In the genomic region with DNA sequence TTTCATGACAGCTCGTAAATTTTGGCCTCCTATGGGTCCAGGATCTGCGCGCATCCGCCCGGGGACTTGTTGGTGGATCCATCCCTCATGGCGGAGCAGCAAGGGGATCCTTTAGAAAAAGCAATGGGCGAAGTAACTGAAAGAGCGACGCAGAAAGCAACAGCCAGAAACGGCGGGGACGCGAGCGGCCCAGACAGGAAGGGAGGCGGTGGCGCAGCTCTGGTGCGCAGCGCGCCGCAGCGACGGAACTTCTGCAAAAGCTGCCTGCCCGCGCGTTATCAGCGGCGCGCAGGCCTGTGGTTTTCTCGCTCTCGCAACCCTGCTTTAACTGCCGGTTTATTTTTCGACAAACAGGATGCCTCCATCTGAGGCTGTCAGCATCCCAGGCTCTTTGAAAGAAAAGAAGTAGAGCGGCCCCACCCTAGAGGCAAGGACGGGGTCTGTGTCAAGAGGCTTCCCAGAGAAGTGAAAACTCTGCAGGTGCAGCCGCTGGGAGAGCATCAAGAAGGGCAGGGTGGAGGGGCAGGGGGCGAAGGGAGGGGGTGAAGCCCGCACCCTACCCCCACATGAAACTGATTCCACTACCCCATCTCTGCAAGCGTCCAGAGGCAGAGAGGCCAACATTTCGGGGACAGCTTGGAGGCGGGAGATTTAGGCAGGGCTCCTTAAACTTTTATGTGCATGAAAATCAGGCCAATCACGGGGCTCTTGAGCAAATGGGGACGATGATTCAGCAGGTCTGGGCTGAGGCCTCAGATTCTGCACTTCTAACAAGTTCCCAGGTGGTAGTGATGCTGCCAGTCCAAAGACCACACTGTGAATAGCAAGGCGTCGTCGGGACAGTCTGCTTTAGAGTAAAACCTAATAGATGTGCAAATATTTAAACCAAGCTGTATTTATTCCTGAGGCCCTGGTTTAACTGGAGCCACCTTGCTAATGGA, we compare ENCODE assay signal across 8 cellular contexts. TPM values are rescaled to one million over a fixed set of nuclear protein-coding genes. Genes with fewer than 3 reads are reported as not detected.
DNase-seq lines count a peak whose midpoint lies in the region; ATAC-seq and TF ChIP-seq lines count a peak whose summit lies in the region.

No MANE protein-coding gene starts in this region.

- peaks cover 76% of the 10 kb centered on the region for H3K4me1 ChIP-seq in Loucy (ENCODE audit: insufficient read depth, low read length, poor library complexity, severe bottlenecking)
- peaks cover 69 to 85% of the 10 kb centered on the region in 2 donors for H3K4me1 ChIP-seq in naive thymus-derived CD4-positive, alpha-beta T cell (ENCODE audit: control insufficient read depth in 2 of 2, insufficient read depth in 2 of 2, low read length in 2 of 2)

- CTCF ChIA-PET in activated CD8-positive, alpha-beta T cell treated with anti-CD3 and anti-CD28 coated beads for 36 hours (lab: Charles Lee) = interaction anchor here (0.8 to 4.9 kb wide), 15 partner anchors 11 to 139 kb away, joined by 3 to 16 read pairs (median 6); no protein-coding TSS in a partner anchor
- CTCF ChIA-PET in naive thymus-derived CD4-positive, alpha-beta T cell (lab: Charles Lee) = interaction anchor here (0.5 to 2.0 kb wide), 8 partner anchors 11 to 137 kb away, joined by 3 to 7 read pairs (median 4); no protein-coding TSS in a partner anchor

- peaks cover 62% of the 10 kb centered on the region for H3K4me1 Mint-ChIP-seq in CD14-positive monocyte
- H3K4me1 Mint-ChIP-seq in activated CD8-positive, alpha-beta T cell treated with anti-CD3 and anti-CD28 coated beads for 36 hours (ENCODE audit: low read depth) = peaks cover 80% of the 10 kb centered on the region
- H3K4me1 Mint-ChIP-seq in naive thymus-derived CD4-positive, alpha-beta T cell = peaks cover 76 to 98% (median 93%) of the 10 kb centered on the region in 7 donors
- H3K4me1 Mint-ChIP-seq in stimulated activated naive CD8-positive, alpha-beta T cell treated with anti-CD3 and anti-CD28 coated beads, Interleukin-15, Interleukin-2, amounts not matched to agents 100 ng/mL and 50 ng/mL, for 24 hours (ENCODE audit: low read depth) = peaks cover 93% of the 10 kb centered on the region

- peaks cover 19 to 38% of the 10 kb centered on the region in 2 donors for H3K36me3 Mint-ChIP-seq in CD14-positive monocyte
- H3K36me3 Mint-ChIP-seq in activated CD8-positive, alpha-beta T cell treated with anti-CD3 and anti-CD28 coated beads for 36 hours (ENCODE audit: low read depth) = peaks cover 14% of the 10 kb centered on the region
- peaks cover 4 to 38% (median 24%) of the 10 kb centered on the region in 5 donors for H3K36me3 Mint-ChIP-seq in naive thymus-derived CD4-positive, alpha-beta T cell
- peaks cover 4% of the 10 kb centered on the region for H3K36me3 Mint-ChIP-seq in stimulated activated naive CD8-positive, alpha-beta T cell treated with anti-CD3 and anti-CD28 coated beads, Interleukin-15, Interleukin-2, amounts not matched to agents 100 ng/mL and 50 ng/mL, for 24 hours (ENCODE audit: low read depth)

- peaks cover 30% of the 10 kb centered on the region for H3F3A ChIP-seq in Loucy (ENCODE audit: low read depth)

- H3K27me3 Mint-ChIP-seq in CD14-positive monocyte (ENCODE audit: low read depth in 3 of 3) = peaks cover 0 to 2% (median 0%) of the 10 kb centered on the region in 3 donors
- H3K27me3 Mint-ChIP-seq in activated CD8-positive, alpha-beta T cell treated with anti-CD3 and anti-CD28 coated beads for 36 hours = no peaks in the 10 kb centered on the region
- no peaks in the 10 kb centered on the region for H3K27me3 Mint-ChIP-seq in naive thymus-derived CD4-positive, alpha-beta T cell
- H3K27me3 Mint-ChIP-seq in stimulated activated naive CD8-positive, alpha-beta T cell treated with anti-CD3 and anti-CD28 coated beads, Interleukin-15, Interleukin-2, amounts not matched to agents 100 ng/mL and 50 ng/mL, for 24 hours = no peaks in the 10 kb centered on the region

- no peaks in the 10 kb centered on the region for H3K9me3 Mint-ChIP-seq in CD14-positive monocyte
- peaks cover 4% of the 10 kb centered on the region for H3K9me3 Mint-ChIP-seq in activated CD8-positive, alpha-beta T cell treated with anti-CD3 and anti-CD28 coated beads for 36 hours
- peaks cover 0 to 2% (median 0%) of the 10 kb centered on the region in 11 donors for H3K9me3 Mint-ChIP-seq in naive thymus-derived CD4-positive, alpha-beta T cell
- H3K9me3 Mint-ChIP-seq in stimulated activated naive CD8-positive, alpha-beta T cell treated with anti-CD3 and anti-CD28 coated beads, Interleukin-15, Interleukin-2, amounts not matched to agents 100 ng/mL and 50 ng/mL, for 24 hours = no peaks in the 10 kb centered on the region

- H3K36me3 ChIP-seq in Loucy (ENCODE audit: insufficient read depth, low read length) = peaks cover 47% of the 10 kb centered on the region; the same call in 1 of the 2 replicates
- peaks cover 0 to under 1% (median 0%) of the 10 kb centered on the region in 3 experiments for H3K36me3 ChIP-seq in naive thymus-derived CD4-positive, alpha-beta T cell (ENCODE audit: control insufficient read depth in 2 of 3, insufficient read depth in 3 of 3, low read length in 3 of 3)

- POLR2A ChIA-PET in activated CD8-positive, alpha-beta T cell treated with anti-CD3 and anti-CD28 coated beads for 36 hours (lab: Charles Lee) = interaction anchor here (0.9 to 6.1 kb wide), 17 partner anchors 9 to 140 kb away, joined by 3 to 100 read pairs (median 8); partner anchors contain the start of gene RUNX1
- POLR2A ChIA-PET in naive thymus-derived CD4-positive, alpha-beta T cell (lab: Charles Lee) = interaction anchor here (0.7 to 6.3 kb wide), 21 partner anchors 8 to 374 kb away, joined by 3 to 110 read pairs (median 5); partner anchors contain the start of gene RUNX1

- peak overlapping the region; percentile 72 for H3K4me3 ChIP-seq in Loucy (ENCODE audit: low read length, poor library complexity, severe bottlenecking)
- peak overlapping the region; percentile 17 for H3K4me3 ChIP-seq in epithelial cell of proximal tubule (ENCODE audit: low read depth, low read length)
- peak overlapping the region; percentile 45 for H3K4me3 ChIP-seq in naive thymus-derived CD4-positive, alpha-beta T cell (ENCODE audit: low read length)

- no peak for TF ChIP-seq CTCF in CD14-positive monocyte (IDR thresholded peaks at IDR 0.05)
- no peak for TF ChIP-seq CTCF in Loucy (conservative IDR thresholded peaks at IDR 0.05; ENCODE audit: low read length)
- TF ChIP-seq CTCF in activated CD8-positive, alpha-beta T cell treated with anti-CD3 and anti-CD28 coated beads for 36 hours (IDR thresholded peaks at IDR 0.05) = no peak
- no peak for TF ChIP-seq CTCF in epithelial cell of proximal tubule (conservative IDR thresholded peaks at IDR 0.05; ENCODE audit: low read depth, low read length)

- H3K4me2 ChIP-seq in Loucy (ENCODE audit: low read depth, low read length, poor library complexity, severe bottlenecking) = peak overlapping the region; percentile 95

- peaks cover 87% of the 10 kb centered on the region for H3K79me2 ChIP-seq in Loucy (ENCODE audit: insufficient read depth, low read length)

- no peaks in the 10 kb centered on the region for H3K9me2 ChIP-seq in Loucy (replicated peaks; ENCODE audit: low read depth, low read length)

- H4K20me1 ChIP-seq in Loucy (ENCODE audit: insufficient read depth, low read length, poor library complexity, severe bottlenecking) = peaks cover 13% of the 10 kb centered on the region

- H3K9ac ChIP-seq in Loucy (ENCODE audit: low read depth, low read length, poor library complexity, severe bottlenecking) = peak overlapping the region; percentile 96

- H3K9me3 ChIP-seq in Loucy (ENCODE audit: insufficient read depth, low read depth, low read length) = no peaks in the 10 kb centered on the region
- no peaks in the 10 kb centered on the region for H3K9me3 ChIP-seq in naive thymus-derived CD4-positive, alpha-beta T cell (ENCODE audit: control insufficient read depth in 2 of 3, low read length in 3 of 3)

- peak; percentile 70 for DNase-seq in CD14-positive monocyte (ENCODE audit: low spot score)
- DNase-seq in activated CD8-positive, alpha-beta T cell treated with anti-CD3 and anti-CD28 coated beads for 36 hours = peak; percentile 91
- no peak for DNase-seq in epithelial cell of proximal tubule (ENCODE audit: low read depth)
- DNase-seq in naive thymus-derived CD4-positive, alpha-beta T cell = peak; percentile 74 to 93 (median 91)
- no peak for DNase-seq in NCI-H69 (lab: John Stamatoyannopoulos, UW)

- peak; percentile 83 for ATAC-seq in GM21390 (IDR thresholded peaks at IDR 0.05; ENCODE audit: unreplicated experiment)
- peak; percentile 79 for ATAC-seq in activated CD8-positive, alpha-beta T cell treated with anti-CD3 and anti-CD28 coated beads for 36 hours
- peak; percentile 93 for ATAC-seq in naive thymus-derived CD4-positive, alpha-beta T cell

- no peak overlapping the region for H2AFZ ChIP-seq in Loucy (ENCODE audit: low read length)

- H3K27ac ChIP-seq in naive thymus-derived CD4-positive, alpha-beta T cell (ENCODE audit: low read depth, low read length) = peak overlapping the region; percentile 75

- no peaks in the 10 kb centered on the region for H3K27me3 ChIP-seq in Loucy (ENCODE audit: insufficient read depth, low read length, poor library complexity, severe bottlenecking)
- no peaks in the 10 kb centered on the region for H3K27me3 ChIP-seq in naive thymus-derived CD4-positive, alpha-beta T cell (ENCODE audit: control insufficient read depth in 2 of 2, insufficient read depth in 2 of 2, low read length in 2 of 2)

- H3K27ac Mint-ChIP-seq in CD14-positive monocyte = peak overlapping the region; percentile 97 to 99 (median 98)
- H3K27ac Mint-ChIP-seq in activated CD8-positive, alpha-beta T cell treated with anti-CD3 and anti-CD28 coated beads for 36 hours = peak overlapping the region; percentile 97
- H3K27ac Mint-ChIP-seq in naive thymus-derived CD4-positive, alpha-beta T cell = peak overlapping the region; percentile 96 to 100 (median 99)
- H3K27ac Mint-ChIP-seq in stimulated activated naive CD8-positive, alpha-beta T cell treated with anti-CD3 and anti-CD28 coated beads, Interleukin-15, Interleukin-2, amounts not matched to agents 100 ng/mL and 50 ng/mL, for 24 hours = peak overlapping the region; percentile 97

- peak overlapping the region; percentile 82 to 97 for H3K4me3 Mint-ChIP-seq in CD14-positive monocyte
- peak overlapping the region; percentile 80 for H3K4me3 Mint-ChIP-seq in activated CD8-positive, alpha-beta T cell treated with anti-CD3 and anti-CD28 coated beads for 36 hours
- H3K4me3 Mint-ChIP-seq in naive thymus-derived CD4-positive, alpha-beta T cell = peak overlapping the region; percentile 77 to 98 (median 86)
- peak overlapping the region; percentile 85 for H3K4me3 Mint-ChIP-seq in stimulated activated naive CD8-positive, alpha-beta T cell treated with anti-CD3 and anti-CD28 coated beads, Interleukin-15, Interleukin-2, amounts not matched to agents 100 ng/mL and 50 ng/mL, for 24 hours

- intact Hi-C loops in CD14-positive monocyte (cut with micrococcal nuclease) = loop anchor here (1.0 to 5.0 kb wide), 4 partner anchors 20 to 135 kb away; no protein-coding TSS in a partner anchor
- intact Hi-C loops in activated CD8-positive, alpha-beta T cell treated with anti-CD3 and anti-CD28 coated beads for 36 hours (cut with micrococcal nuclease) = loop anchor here (2.0 to 5.0 kb wide), 2 partner anchors 18 to 40 kb away; no protein-coding TSS in a partner anchor
- intact Hi-C loops in naive thymus-derived CD4-positive, alpha-beta T cell (cut with micrococcal nuclease) = loop anchor here (1.0 to 5.0 kb wide), 13 partner anchors 10 to 500 kb away; no protein-coding TSS in a partner anchor

RNA-seq across cellular contexts. Expression of gene RUNX1, which starts 22.2 kb away (rescaled TPM):
- 1 to 10 TPM; 6.2 to 8.7 TPM for polyA plus RNA-seq in CD14-positive monocyte
- 10 to 100 TPM; 18.7 to 19.0 TPM for total RNA-seq in activated CD8-positive, alpha-beta T cell treated with anti-CD3 and anti-CD28 coated beads for 36 hours
- 11.3 and 13.7 TPM in 2 replicates for total RNA-seq in epithelial cell of proximal tubule
- 100 to 1,000 TPM in 1 of 5 experiments, 10 to 100 TPM in 4; 55.3 to 154 (median 98.5) TPM for total RNA-seq in naive thymus-derived CD4-positive, alpha-beta T cell
- 10 to 100 TPM; 27.9 to 42.8 TPM for polyA plus RNA-seq in naive thymus-derived CD4-positive, alpha-beta T cell

Comparison
In these comparisons a context has a peak if more than half of its experiments do, and no peak if none do; other contexts are left out.
1. DNase-seq: peak in CD14-positive monocyte (single experiment), activated CD8-positive, alpha-beta T cell treated with anti-CD3 and anti-CD28 coated beads for 36 hours (single experiment) and naive thymus-derived CD4-positive, alpha-beta T cell (9 of 9); none in epithelial cell of proximal tubule (single experiment) and NCI-H69 (single experiment).
2. H3K4me3 ChIP-seq: peak in every context shown above with its lines; median percentile 72 in Loucy; 45 in naive thymus-derived CD4-positive, alpha-beta T cell; 17 in epithelial cell of proximal tubule.
3. Peak in every context shown above with its lines, with median percentiles within 50 percentile points of each other: H3K27ac Mint-ChIP-seq, H3K4me3 Mint-ChIP-seq and ATAC-seq.